In genomic region chr2:85577386-85578242, GRCh38 we compare ENCODE assay signal across 1 cellular context.
A peak's percentile ranks its signal among the peaks of the same experiment; 100 is the strongest.
TF ChIP-seq lines count a peak whose summit lies in the region.

TSS of gene VAMP8 (plus strand) at chr2:85577586. CDS start at chr2:85577647, 61 bp downstream.

TF ChIP-seq in K562, 482 proteins besides CTCF, POLR2A, EP300 and RAD21 (continued from another document and continues in another):
- 0 out of 2 replicates have a peak, but pooled peaks have one; percentile 70 for TF ChIP-seq RNF219 (CRISPR knock-in tag; IDR thresholded peaks at IDR 0.05)
- no peak for TF ChIP-seq RFX1 (IDR thresholded peaks at IDR 0.05)
- peak; percentile 58 for TF ChIP-seq POLR2B (IDR thresholded peaks at IDR 0.05; ENCODE audit: low read depth, partially characterized antibody)
- peak; percentile 4; the same call in 1 of the 2 replicates for TF ChIP-seq MEF2A (IDR thresholded peaks at IDR 0.05; ENCODE audit: control insufficient read depth, low read depth, low read length)
- TF ChIP-seq SMARCA5 (IDR thresholded peaks at IDR 0.05) = no peak
- TF ChIP-seq SIN3A (IDR thresholded peaks at IDR 0.05; ENCODE audit: borderline replicate concordance in 2 of 2, control insufficient read depth in 1 of 2, low read depth in 2 of 2, low read length in 2 of 2) = peak in 1 of 2 experiments; percentile 37; a peak in 2 of 4 replicates
- TF ChIP-seq ZFX (CRISPR knock-in tag; IDR thresholded peaks at IDR 0.05) = peak; percentile 31
- TF ChIP-seq ZNF263 (CRISPR knock-in tag; IDR thresholded peaks at IDR 0.05; ENCODE audit: borderline replicate concordance) = no peak; the same call in 1 of the 2 replicates
- TF ChIP-seq ELK3 (CRISPR knock-in tag; IDR thresholded peaks at IDR 0.05) = no peak
- TF ChIP-seq ZNF696 (CRISPR knock-in tag; conservative IDR thresholded peaks at IDR 0.05) = no peak
- TF ChIP-seq ARID4B (CRISPR knock-in tag; IDR thresholded peaks at IDR 0.05) = 0 out of 2 replicates have a peak, but pooled peaks have one; percentile 36
- TF ChIP-seq VEZF1 (CRISPR knock-in tag; IDR thresholded peaks at IDR 0.05) = no peak; the same call in 1 of the 2 replicates
- no peak for TF ChIP-seq MED1 (CRISPR knock-in tag; IDR thresholded peaks at IDR 0.05; ENCODE audit: borderline replicate concordance)
- TF ChIP-seq PHB (CRISPR knock-in tag; IDR thresholded peaks at IDR 0.05) = peak; percentile 27; the same call in 1 of the 2 replicates
- no peak for TF ChIP-seq ZNF280B (CRISPR knock-in tag; IDR thresholded peaks at IDR 0.05)
- TF ChIP-seq PHF21A (IDR thresholded peaks at IDR 0.05; ENCODE audit: borderline replicate concordance, low read depth) = no peak
- peak; percentile 59 for TF ChIP-seq TBP (optimal IDR thresholded peaks at IDR 0.05; ENCODE audit: low read depth, low read length)
- no peak for TF ChIP-seq RBM25 (IDR thresholded peaks at IDR 0.05; ENCODE audit: low read depth, low read length, severe bottlenecking)
- TF ChIP-seq ZNF174 (CRISPR knock-in tag; IDR thresholded peaks at IDR 0.05) = no peak
- no peak for TF ChIP-seq FOSL1 (tag; conservative IDR thresholded peaks at IDR 0.05)
- no peak for TF ChIP-seq MGA (IDR thresholded peaks at IDR 0.05)
- TF ChIP-seq ZBTB34 (CRISPR knock-in tag; IDR thresholded peaks at IDR 0.05) = no peak
- TF ChIP-seq MAZ (CRISPR knock-in tag; conservative IDR thresholded peaks at IDR 0.05 in 1 of 2, IDR thresholded peaks at IDR 0.05 in 1 of 2) = peak; percentile 17 to 64; a peak in 2 of 4 replicates
- TF ChIP-seq PHF8 (IDR thresholded peaks at IDR 0.05; ENCODE audit: borderline replicate concordance, low read length) = peak; percentile 47; the same call in 1 of the 2 replicates
- no peak for TF ChIP-seq ZNF146 (CRISPR knock-in tag; IDR thresholded peaks at IDR 0.05; ENCODE audit: unreplicated experiment)
- TF ChIP-seq NRF1 (conservative IDR thresholded peaks at IDR 0.05 in 1 of 2, IDR thresholded peaks at IDR 0.05 in 1 of 2) = peak; percentile 32 to 51; a peak in 3 of 4 replicates
- TF ChIP-seq ZFP36 (IDR thresholded peaks at IDR 0.05; ENCODE audit: low read depth, low read length, partially characterized antibody) = peak; percentile 73
- no peak for TF ChIP-seq HDAC8 (tag; IDR thresholded peaks at IDR 0.05)
- TF ChIP-seq USF1 (CRISPR knock-in tag; IDR thresholded peaks at IDR 0.05) = no peak
- TF ChIP-seq ZNF644 (tag; IDR thresholded peaks at IDR 0.05; ENCODE audit: low read depth) = peak; percentile 26; the same call in 1 of the 2 replicates
- no peak for TF ChIP-seq CXXC5 (CRISPR knock-in tag; IDR thresholded peaks at IDR 0.05)
